In the genomic region with DNA sequence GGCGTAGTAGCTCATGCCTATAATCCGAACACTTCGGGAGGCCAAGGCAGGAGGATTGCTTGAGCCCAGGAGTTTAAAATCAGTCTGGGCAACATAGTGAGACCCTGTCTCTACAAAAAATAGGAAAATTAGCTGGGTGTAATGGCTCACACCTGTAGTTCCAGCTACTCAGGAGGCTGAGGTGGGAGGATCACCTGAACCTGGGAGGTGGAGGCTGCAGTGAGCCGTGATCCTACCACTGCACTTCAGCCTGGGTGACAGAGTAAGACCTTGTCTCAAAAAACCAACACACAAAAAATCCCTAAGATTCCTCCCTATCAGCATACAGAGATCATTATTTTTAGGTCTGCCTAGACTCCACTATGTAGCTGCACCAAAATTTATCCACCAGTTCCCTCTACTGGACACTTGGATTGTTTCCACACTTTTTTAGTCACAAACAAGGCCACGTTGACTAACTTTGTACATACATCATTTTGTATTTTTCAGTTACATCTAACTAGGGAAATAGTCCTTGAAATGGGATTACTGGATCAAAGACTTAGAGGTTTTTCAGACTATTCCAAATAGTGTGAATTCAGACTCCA, we compare ENCODE assay signal across 10 cellular contexts. TPM values are rescaled to one million over a fixed set of nuclear protein-coding genes. Genes with fewer than 3 reads are reported as not detected.
DNase-seq lines count a peak whose midpoint lies in the region; ATAC-seq and TF ChIP-seq lines count a peak whose summit lies in the region.
"Had no signal": no experiment of that assay in that cellular context is flagged by ENCODE, and none has a peak within 500 bp of the region (broad histone marks: within the 10 kb centered on the region; RNA-seq: fewer than 3 reads in every experiment).

No MANE protein-coding gene starts in this region.

- no peak for TF ChIP-seq CTCF in GM20000 (IDR thresholded peaks at IDR 0.05; ENCODE audit: extremely low read depth, missing control alignments)

- DNase-seq in A172 (ENCODE audit: low spot score) (peak; percentile 31), EH (ENCODE audit: low read depth) (peak; percentile 67), RPMI7951 (ENCODE audit: low read depth) (peak; percentile 50), fibroblast of gingiva (ENCODE audit: low read depth) (peak; percentile 53), GM20000 (ENCODE audit: low spot score) (no peak), HK-2 (ENCODE audit: unreplicated experiment) (no peak), NCI-H1048 (lab: John Stamatoyannopoulos, UW) (no peak)
- DNase-seq: activated naive CD4-positive, alpha-beta T cell treated with anti-CD3 and anti-CD28 coated beads for 36 hours; GDM1 had no signal

- no peak for ATAC-seq in GM21447 (IDR thresholded peaks at IDR 0.05; ENCODE audit: unreplicated experiment)

RNA-seq across cellular contexts. Expression of a gene that starts 3.6 kb away (rescaled TPM):
- total RNA-seq in A172 (2014; rRNA removed; shearing (Covaris generic)): 36.0 and 40.8 TPM in 2 replicates
- 23.2 and 23.5 TPM in 2 replicates for total RNA-seq in RPMI7951 (2014; rRNA removed; shearing (Covaris generic))

RNA-seq across cellular contexts. Expression of a gene that starts 10.7 kb away (rescaled TPM):
- 298 and 347 TPM in 2 replicates for total RNA-seq in A172 (2014; rRNA removed; shearing (Covaris generic))
- total RNA-seq in RPMI7951 (2014; rRNA removed; shearing (Covaris generic)): 250 and 282 TPM in 2 replicates

RNA-seq across cellular contexts. Expression of a gene that starts 12.6 kb away (rescaled TPM):
- total RNA-seq in A172 (2014; rRNA removed; shearing (Covaris generic)): 1.8 and 2.5 TPM in 2 replicates
- 1.4 and 2.4 TPM in 2 replicates for total RNA-seq in RPMI7951 (2014; rRNA removed; shearing (Covaris generic))

RNA-seq across cellular contexts. Expression of a gene that starts 15.6 kb away (rescaled TPM):
- total RNA-seq in A172 (2014; rRNA removed; shearing (Covaris generic)): 53.2 and 55.6 TPM in 2 replicates
- total RNA-seq in RPMI7951 (2014; rRNA removed; shearing (Covaris generic)): 125 and 128 TPM in 2 replicates

RNA-seq across cellular contexts. Expression of a gene that starts 47.2 kb away (rescaled TPM):
- total RNA-seq in A172 (2014; rRNA removed; shearing (Covaris generic)): 5.3 and 7.4 TPM in 2 replicates
- 7.4 and 7.5 TPM in 2 replicates for total RNA-seq in RPMI7951 (2014; rRNA removed; shearing (Covaris generic))

Comparison
In these comparisons a context has a peak if more than half of its experiments do, and no peak if none do; other contexts are left out.
1. DNase-seq: peak in A172 (single experiment), EH (single experiment), RPMI7951 (single experiment) and fibroblast of gingiva (single experiment); none in GM20000 (single experiment), HK-2 (single experiment) and NCI-H1048 (single experiment).